ENCODE assay signal across 8 cellular contexts in the genomic region with DNA sequence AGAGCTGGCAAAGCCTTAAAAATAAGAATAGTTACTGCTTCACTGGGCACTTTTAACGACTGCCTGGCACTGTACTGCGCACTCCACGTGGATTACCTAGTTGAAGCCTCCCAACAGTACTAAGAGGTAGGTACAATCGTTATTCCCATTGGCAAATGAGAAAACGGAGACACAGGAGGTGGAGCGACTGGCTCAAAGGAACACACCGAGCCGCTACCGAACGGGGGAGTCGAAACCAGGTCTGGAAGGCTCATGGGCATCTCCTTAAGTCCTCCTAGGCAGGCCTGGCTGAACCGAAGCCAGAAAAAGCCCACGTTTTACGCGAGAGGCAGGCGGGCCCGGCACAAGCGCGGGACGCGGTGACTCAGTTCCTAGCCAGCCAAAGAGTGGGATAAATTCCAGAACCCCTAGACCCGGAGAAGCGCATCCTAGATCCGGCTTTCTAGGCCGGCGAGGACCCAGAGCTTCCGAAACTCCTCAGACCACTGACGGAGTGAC. TPM values are rescaled to one million over a fixed set of nuclear protein-coding genes. Genes with fewer than 3 reads are reported as not detected.
DNase-seq lines count a peak whose midpoint lies in the region; ATAC-seq and TF ChIP-seq lines count a peak whose summit lies in the region.

No MANE protein-coding gene starts in this region.

- H3K27ac ChIP-seq in BLaER1 treated with 17β-estradiol and CSF1 and Interleukin-3, amounts not matched to agents 10 nM and 100 nM = peak overlapping the region; percentile 90 to 99 (median 97)
- H3K27ac ChIP-seq in foreskin keratinocyte = peak overlapping the region; percentile 96

- H3K9ac ChIP-seq in BLaER1 treated with 17β-estradiol and CSF1 and Interleukin-3, amounts not matched to agents 10 nM and 100 nM = peak overlapping the region; percentile 89 to 98 (median 94)

- peak overlapping the region; percentile 74 to 100 (median 92) for H3K4me3 ChIP-seq in BLaER1 treated with 17β-estradiol and CSF1 and Interleukin-3, amounts not matched to agents 10 nM and 100 nM

- H3K36me3 ChIP-seq in BLaER1 treated with 17β-estradiol and CSF1 and Interleukin-3, amounts not matched to agents 10 nM and 100 nM = peaks cover 50 to 66% (median 58%) of the 10 kb centered on the region in 11 experiments

- peak overlapping the region; percentile 92 for H3K27ac Mint-ChIP-seq in activated naive CD4-positive, alpha-beta T cell treated with anti-CD3 and anti-CD28 coated beads for 36 hours

- no peaks in the 10 kb centered on the region for H3K9me3 Mint-ChIP-seq in activated naive CD4-positive, alpha-beta T cell treated with anti-CD3 and anti-CD28 coated beads for 36 hours

- peak; percentile 59 for DNase-seq in NCI-H69 (lab: John Stamatoyannopoulos, UW)
- peak; percentile 49 for DNase-seq in activated naive CD4-positive, alpha-beta T cell treated with anti-CD3 and anti-CD28 coated beads for 36 hours
- DNase-seq in foreskin keratinocyte = peak in 1 of 2 donors; percentile 55
- peak; percentile 40 for DNase-seq in non-pigmented ciliary epithelial cell (ENCODE audit: low read depth)

- peaks cover 54 to 91% (median 76%) of the 10 kb centered on the region in 11 experiments for H4K20me1 ChIP-seq in BLaER1 treated with 17β-estradiol and CSF1 and Interleukin-3, amounts not matched to agents 10 nM and 100 nM

- peak overlapping the region; percentile 89 for H3K4me3 Mint-ChIP-seq in activated naive CD4-positive, alpha-beta T cell treated with anti-CD3 and anti-CD28 coated beads for 36 hours

- H3K4me2 ChIP-seq in BLaER1 treated with 17β-estradiol and CSF1 and Interleukin-3, amounts not matched to agents 10 nM and 100 nM = peak overlapping the region; percentile 82 to 99 (median 94)

- no peak for TF ChIP-seq CTCF in foreskin keratinocyte (conservative IDR thresholded peaks at IDR 0.05)

- peaks cover 28 to 46% (median 39%) of the 10 kb centered on the region in 10 experiments for H3K4me1 ChIP-seq in BLaER1 treated with 17β-estradiol and CSF1 and Interleukin-3, amounts not matched to agents 10 nM and 100 nM
- H3K4me1 ChIP-seq in foreskin keratinocyte = peaks cover 6% of the 10 kb centered on the region

- peaks cover 35% of the 10 kb centered on the region for H3K36me3 Mint-ChIP-seq in activated naive CD4-positive, alpha-beta T cell treated with anti-CD3 and anti-CD28 coated beads for 36 hours (ENCODE audit: low read depth)

- intact Hi-C loops in activated naive CD4-positive, alpha-beta T cell treated with anti-CD3 and anti-CD28 coated beads for 36 hours (cut with micrococcal nuclease) = loop anchor here (1.0 to 5.0 kb wide), 13 partner anchors 15 to 1021 kb away; a partner anchor contains a TSS

- ATAC-seq in GM21360 (IDR thresholded peaks at IDR 0.05; ENCODE audit: unreplicated experiment) = peak; percentile 2
- peak; percentile 69 for ATAC-seq in foreskin keratinocyte
- ATAC-seq in HG03457 (IDR thresholded peaks at IDR 0.05; ENCODE audit: unreplicated experiment) = no peak
- ATAC-seq in HG02588 (IDR thresholded peaks at IDR 0.05; ENCODE audit: unreplicated experiment) = no peak

- CTCF ChIA-PET in activated naive CD4-positive, alpha-beta T cell treated with anti-CD3 and anti-CD28 coated beads for 36 hours (lab: Charles Lee) = no interaction called here

- no peaks in the 10 kb centered on the region for H3K9me3 ChIP-seq in BLaER1 treated with 17β-estradiol and CSF1 and Interleukin-3, amounts not matched to agents 10 nM and 100 nM (replicated peaks in 1 of 11)

- H3K27me3 Mint-ChIP-seq in activated naive CD4-positive, alpha-beta T cell treated with anti-CD3 and anti-CD28 coated beads for 36 hours (ENCODE audit: low read depth) = no peaks in the 10 kb centered on the region

- no peaks in the 10 kb centered on the region for H3K27me3 ChIP-seq in BLaER1 treated with 17β-estradiol and CSF1 and Interleukin-3, amounts not matched to agents 10 nM and 100 nM
- no peaks in the 10 kb centered on the region for H3K27me3 ChIP-seq in foreskin keratinocyte

- peaks cover 48% of the 10 kb centered on the region for H3K4me1 Mint-ChIP-seq in activated naive CD4-positive, alpha-beta T cell treated with anti-CD3 and anti-CD28 coated beads for 36 hours (ENCODE audit: low read depth)

RNA-seq across cellular contexts. Expression of a gene that starts 0.5 kb away (rescaled TPM):
- total RNA-seq in activated naive CD4-positive, alpha-beta T cell treated with anti-CD3 and anti-CD28 coated beads for 36 hours = 100 to 1,000 TPM; 169 to 194 TPM
- 126 and 147 TPM in 2 replicates for total RNA-seq in foreskin keratinocyte
- polyA plus RNA-seq in foreskin keratinocyte = 288 and 315 TPM in 2 replicates

RNA-seq across cellular contexts. Expression of a gene that starts 0.9 kb away (rescaled TPM):
- total RNA-seq in activated naive CD4-positive, alpha-beta T cell treated with anti-CD3 and anti-CD28 coated beads for 36 hours = 100 to 1,000 TPM; 160 to 176 TPM
- 111 and 122 TPM in 2 replicates for total RNA-seq in foreskin keratinocyte
- 140 and 156 TPM in 2 replicates for polyA plus RNA-seq in foreskin keratinocyte

RNA-seq across cellular contexts. Expression of a gene that starts 30.7 kb away (rescaled TPM):
- 1 to 10 TPM; 3.5 to 5.1 TPM for total RNA-seq in activated naive CD4-positive, alpha-beta T cell treated with anti-CD3 and anti-CD28 coated beads for 36 hours
- 5.1 and 5.3 TPM in 2 replicates for total RNA-seq in foreskin keratinocyte
- 3.1 and 3.3 TPM in 2 replicates for polyA plus RNA-seq in foreskin keratinocyte

RNA-seq across cellular contexts. Expression of a gene that starts 30.8 kb away (rescaled TPM):
- 10 to 100 TPM; 70.6 to 73.5 TPM for total RNA-seq in activated naive CD4-positive, alpha-beta T cell treated with anti-CD3 and anti-CD28 coated beads for 36 hours
- total RNA-seq in foreskin keratinocyte = 37.1 and 38.1 TPM in 2 replicates
- polyA plus RNA-seq in foreskin keratinocyte = 39.7 and 41.8 TPM in 2 replicates

RNA-seq across cellular contexts. Expression of a gene that starts 33.4 kb away (rescaled TPM):
- 100 to 1,000 TPM; 334 to 345 TPM for total RNA-seq in activated naive CD4-positive, alpha-beta T cell treated with anti-CD3 and anti-CD28 coated beads for 36 hours
- total RNA-seq in foreskin keratinocyte = 408 and 428 TPM in 2 replicates
- polyA plus RNA-seq in foreskin keratinocyte = 430 and 517 TPM in 2 replicates

Comparison
In these comparisons a context has a peak if more than half of its experiments do, and no peak if none do; other contexts are left out.
1. ATAC-seq: peak in GM21360 (single experiment) and foreskin keratinocyte (single experiment); none in HG03457 (single experiment) and HG02588 (single experiment).